18 cellular contexts compared by ENCODE assay signal in genomic region chr14:73818821-73819220, GRCh38.
"Had no signal": no experiment of that assay in that cellular context is flagged by ENCODE, and none has a peak within 500 bp of the region (broad histone marks: within the 10 kb centered on the region; RNA-seq: fewer than 3 reads in every experiment).

No MANE protein-coding gene starts in this region.

- DNase-seq: effector memory CD4-positive, alpha-beta T cell; gastrocnemius medialis; immature natural killer cell; occipital lobe; pancreas; stimulated activated CD4-positive, alpha-beta T cell treated with anti-CD3 and anti-CD28 coated beads, Interleukin-2, amount 100 ng/mL, for 24 hours; stimulated activated CD4-positive, alpha-beta T cell treated with anti-CD3 and anti-CD28 coated beads, Interleukin-4, amount 100 ng/mL, for 4 hours; stimulated activated naive B cell treated with anti-CD40 and anti-IgM and Interleukin-4, amounts not matched to agents 10 μg/mL and 1 μg/mL and 100 μg/mL, for 72 hours; stimulated activated naive CD8-positive, alpha-beta T cell treated with anti-CD3 and anti-CD28 coated beads, Interleukin-15, amount 100 ng/mL, for 72 hours; testis had no signal

- H3K27me3 ChIP-seq: esophagus muscularis mucosa, gastrocnemius medialis, pancreas, testis, tibial nerve had no signal

- H3K4me3 ChIP-seq: esophagus muscularis mucosa, gastrocnemius medialis, neural progenitor cell, pancreas, testis, tibial nerve had no signal

- H3K36me3 ChIP-seq: esophagus muscularis mucosa, gastrocnemius medialis, neural progenitor cell, pancreas, tibial nerve had no signal

- H3K9me3 ChIP-seq: esophagus muscularis mucosa, gastrocnemius medialis, pancreas, testis, tibial nerve had no signal

- H3K9ac ChIP-seq: neural progenitor cell had no signal

- H3K4me2 ChIP-seq: neural progenitor cell had no signal

- H3K27ac ChIP-seq: epithelial cell of prostate, esophagus muscularis mucosa, neural progenitor cell, pancreas, testis, tibial nerve had no signal

- ATAC-seq: gastrocnemius medialis; natural killer cell treated with Interleukin-12 subunit alpha and Interleukin-12 subunit beta and Interleukin-15 and Interleukin-18, amount 100 ng/mL, for 72 hours; pancreas; sciatic nerve; stimulated activated naive B cell treated with anti-CD40 and anti-IgM and Interleukin-4, amounts not matched to agents 10 μg/mL and 1 μg/mL and 100 μg/mL, for 72 hours; stimulated activated naive CD8-positive, alpha-beta T cell treated with anti-CD3 and anti-CD28 coated beads, Interleukin-15, amount 100 ng/mL, for 72 hours had no signal

- FAIRE-seq: endometrium, keratinocyte, pancreas had no signal

- H3K4me1 ChIP-seq: gastrocnemius medialis, neural progenitor cell, pancreas had no signal

- H2AFZ ChIP-seq: neural progenitor cell had no signal
